ENCODE assay signal across 29 cellular contexts in genomic region chrX:23392195-23392594, GRCh38. TPM values are rescaled to one million over a fixed set of nuclear protein-coding genes. Genes with fewer than 3 reads are reported as not detected.
"Had no signal": no experiment of that assay in that cellular context is flagged by ENCODE, and none has a peak within 500 bp of the region (broad histone marks: within the 10 kb centered on the region; RNA-seq: fewer than 3 reads in every experiment).

No MANE protein-coding gene starts in this region.

- H3K27ac ChIP-seq: left lung, lower lobe of right lung, neural progenitor cell, neutrophil, parathyroid adenoma, psoas muscle, right lobe of liver, stomach, testis, thyroid gland, upper lobe of left lung, vagina had no signal

- H3K9me3 Mint-ChIP-seq: natural killer cell; neural progenitor cell; stimulated activated naive B cell treated with anti-CD40 and anti-IgM and Interleukin-4, amounts not matched to agents 10 μg/mL and 1 μg/mL and 100 μg/mL, for 72 hours had no signal

- H3K27ac Mint-ChIP-seq: naive B cell; natural killer cell; neural progenitor cell; stimulated activated naive B cell treated with anti-CD40 and anti-IgM and Interleukin-4, amounts not matched to agents 10 μg/mL and 1 μg/mL and 100 μg/mL, for 72 hours had no signal

- H3K4me1 ChIP-seq: left lung, lower lobe of right lung, neural progenitor cell, parathyroid adenoma, psoas muscle, right lobe of liver, stomach, testis, thyroid gland, transverse colon, upper lobe of left lung, vagina had no signal

- H3K36me3 Mint-ChIP-seq: naive B cell; natural killer cell; neural progenitor cell; stimulated activated naive B cell treated with anti-CD40 and anti-IgM and Interleukin-4, amounts not matched to agents 10 μg/mL and 1 μg/mL and 100 μg/mL, for 72 hours had no signal

- DNase-seq: hippocampal formation; kidney glomerular epithelial cell; left cardiac atrium; left lung; lower lobe of right lung; mammary epithelial cell; mesenchymal stem cell; naive B cell; natural killer cell; nephron progenitor cell; occipital lobe; psoas muscle; right lobe of liver; stimulated activated CD4-positive, alpha-beta T cell treated with anti-CD3 and anti-CD28 coated beads, Interleukin-12 subunit alpha, Interleukin-12 subunit beta, amount 100 ng/mL, for 4 hours; stimulated activated CD4-positive, alpha-beta T cell treated with anti-CD3 and anti-CD28 coated beads, Interleukin-15, amount 100 ng/mL, for 24 hours; stimulated activated CD4-positive, alpha-beta T cell treated with anti-CD3 and anti-CD28 coated beads, Interleukin-2, amount 100 ng/mL, for 24 hours; stimulated activated CD4-positive, alpha-beta T cell treated with anti-CD3 and anti-CD28 coated beads, Interleukin-4, amount 100 ng/mL, for 1 hour; stimulated activated naive B cell treated with anti-CD40 and anti-IgM and Interleukin-4, amounts not matched to agents 10 μg/mL and 1 μg/mL and 100 μg/mL, for 72 hours; stimulated activated naive CD8-positive, alpha-beta T cell treated with anti-CD3 and anti-CD28 coated beads, Interleukin-15, Interleukin-2, amounts not matched to agents 100 U/mL and 50 U/mL, for 24 hours; stomach; testis; thyroid gland; transverse colon; upper lobe of left lung had no signal

- H3K4me3 ChIP-seq: left lung, lower lobe of right lung, neural progenitor cell, psoas muscle, right lobe of liver, stomach, testis, thyroid gland, transverse colon, upper lobe of left lung, vagina had no signal

- H3K9ac ChIP-seq: neural progenitor cell, parathyroid adenoma had no signal

- H3K27me3 Mint-ChIP-seq: naive B cell had no signal

- H3K4me1 Mint-ChIP-seq: naive B cell; natural killer cell; stimulated activated naive B cell treated with anti-CD40 and anti-IgM and Interleukin-4, amounts not matched to agents 10 μg/mL and 1 μg/mL and 100 μg/mL, for 72 hours had no signal

- H3K4me3 Mint-ChIP-seq: naive B cell; natural killer cell; nephron progenitor cell; neural progenitor cell; stimulated activated naive B cell treated with anti-CD40 and anti-IgM and Interleukin-4, amounts not matched to agents 10 μg/mL and 1 μg/mL and 100 μg/mL, for 72 hours had no signal

- H3K36me3 ChIP-seq: left lung, lower lobe of right lung, neural progenitor cell, neutrophil, right lobe of liver, stomach, thyroid gland, transverse colon, upper lobe of left lung, vagina had no signal

- ATAC-seq: left cardiac atrium; left lung; lower lobe of right lung; natural killer cell; psoas muscle; right lobe of liver; stimulated activated naive B cell treated with anti-CD40 and anti-IgM and Interleukin-4, amounts not matched to agents 10 μg/mL and 1 μg/mL and 100 μg/mL, for 72 hours; stimulated activated naive CD8-positive, alpha-beta T cell treated with anti-CD3 and anti-CD28 coated beads, Interleukin-15, Interleukin-2, amounts not matched to agents 100 U/mL and 50 U/mL, for 24 hours had no signal

- H3K27me3 ChIP-seq: left lung, neural progenitor cell, neutrophil, right lobe of liver, testis, thyroid gland, transverse colon, upper lobe of left lung, vagina had no signal

- H3K9me3 ChIP-seq: left lung, lower lobe of right lung, neutrophil, psoas muscle, right lobe of liver, stomach, testis, thyroid gland, transverse colon, upper lobe of left lung, vagina had no signal

RNA-seq across cellular contexts. Expression of gene PTCHD1, which starts 57.5 kb away (rescaled TPM):
- total RNA-seq: mammary epithelial cell, natural killer cell had no signal
- polyA plus RNA-seq: keratinocyte, mammary epithelial cell had no signal
